ENCODE assay signal across 20 cellular contexts in genomic region chr12:43992856-43993255, GRCh38.
"Had no signal": no experiment of that assay in that cellular context is flagged by ENCODE, and none has a peak within 500 bp of the region (broad histone marks: within the 10 kb centered on the region; RNA-seq: fewer than 3 reads in every experiment).

No MANE protein-coding gene starts in this region.

- ATAC-seq: effector memory CD8-positive, alpha-beta T cell; esophagus mucosa; foreskin keratinocyte; gastrocnemius medialis; gastroesophageal sphincter; heart left ventricle; heart right ventricle had no signal

- DNase-seq: colonic mucosa; cortex of kidney; dermis blood vessel endothelial cell; dorsolateral prefrontal cortex; effector CD4-positive, alpha-beta T cell; effector CD8-positive, alpha-beta T cell; effector memory CD4-positive, alpha-beta T cell; effector memory CD8-positive, alpha-beta T cell; endodermal cell; erythroblast; esophagus squamous epithelium; foreskin fibroblast; foreskin keratinocyte; gastrocnemius medialis; glutamatergic neuron; head of caudate nucleus; heart left ventricle; heart right ventricle had no signal
